ENCODE assay signal across 9 cellular contexts in genomic region chrX:115372026-115372610, GRCh38.
DNase-seq lines count a peak whose midpoint lies in the region; ATAC-seq and TF ChIP-seq lines count a peak whose summit lies in the region.
"Had no signal": no experiment of that assay in that cellular context is flagged by ENCODE, and none has a peak within 500 bp of the region (broad histone marks: within the 10 kb centered on the region; RNA-seq: fewer than 3 reads in every experiment).

No MANE protein-coding gene starts in this region.

- in situ Hi-C loops in brain microvascular endothelial cell (cut with HindIII; ENCODE audit: low pct_ligation_motif_present, low sequenced_read_pairs), result no loop called here

- H3K36me3 ChIP-seq in heart right ventricle (no peaks in the 10 kb centered on the region), brain microvascular endothelial cell (replicated peaks) (no peaks in the 10 kb centered on the region), aorta (ENCODE audit: control insufficient read depth in 1 of 2, insufficient read depth in 2 of 2, low read length in 1 of 2) (no peaks in the 10 kb centered on the region)

- WGBS in heart right ventricle, 2 donors, result 31 to 42% methylated on average over 4 of the region's 4 CpGs
- WGBS in aorta, 2 donors, result 9 to 19% methylated on average over 4 of the region's 4 CpGs

- TF ChIP-seq CTCF in heart right ventricle (IDR thresholded peaks at IDR 0.05) (no peak), brain microvascular endothelial cell (IDR thresholded peaks at IDR 0.05; ENCODE audit: low read depth, low read length, missing control alignments) (no peak)

- no peak for DNase-seq in heart right ventricle
- no peak for DNase-seq in Right ventricle myocardium inferior (ENCODE audit: missing footprints)
- peak; percentile 57 for DNase-seq in brain microvascular endothelial cell
- peak; percentile 30 for DNase-seq in iPS-NIHi11 (ENCODE audit: low spot score)
- DNase-seq in aorta, result no peak
- no peak for DNase-seq in inferior parietal cortex (ENCODE audit: extremely low spot score)
- no peak for DNase-seq in MV-4-11 (lab: John Stamatoyannopoulos, UW)
- DNase-seq: NCI-H446 treated with DMSO at 0.1 percent for 48 hours had no signal

- peaks cover 0 to 61% (median 0%) of the 10 kb centered on the region in 7 donors for H3K27me3 ChIP-seq in heart right ventricle
- no peaks in the 10 kb centered on the region for H3K27me3 ChIP-seq in brain microvascular endothelial cell (replicated peaks)
- H3K27me3 ChIP-seq in aorta (ENCODE audit: control insufficient read depth in 1 of 2, insufficient read depth in 2 of 2, low read length in 1 of 2), result no peaks in the 10 kb centered on the region

- H3K27ac ChIP-seq in heart right ventricle (peak overlapping the region in 2 of 10 donors; percentile 16 to 44), brain microvascular endothelial cell (peak overlapping the region; percentile 53), aorta (ENCODE audit: low read depth in 1 of 2, low read length in 2 of 2) (no peak overlapping the region)

- H3K9me3 ChIP-seq in heart right ventricle (peaks cover 0 to 10% (median 0%) of the 10 kb centered on the region in 11 donors), aorta (ENCODE audit: control insufficient read depth, low read length) (no peaks in the 10 kb centered on the region)

- H3K4me1 ChIP-seq in heart right ventricle (peaks cover 0 to 12% (median 0%) of the 10 kb centered on the region in 9 donors), aorta (ENCODE audit: control insufficient read depth in 1 of 2, insufficient read depth in 2 of 2, low read length in 2 of 2) (peaks cover 2 to 4% of the 10 kb centered on the region in 2 donors)

- peak in 5 of 8 donors; percentile 61 to 77 (median 67) for ATAC-seq in heart right ventricle
- ATAC-seq in Right ventricle myocardium inferior, result no peak
- peak; percentile 75 for ATAC-seq in aorta (ENCODE audit: low FRiP score)
- ATAC-seq in GM21423 (IDR thresholded peaks at IDR 0.05; ENCODE audit: unreplicated experiment), result no peak

- H3K4me3 ChIP-seq in heart right ventricle (no peak overlapping the region), brain microvascular endothelial cell (ENCODE audit: low read depth, low read length) (no peak overlapping the region), aorta (ENCODE audit: low read length in 2 of 2) (no peak overlapping the region)

- intact Hi-C loops in heart right ventricle (cut with DNase I), result no loop called here
- intact Hi-C loops in Right ventricle myocardium inferior (cut with DNase I), result no loop called here
- intact Hi-C loops in aorta (cut with DNase I), result no loop called here

Comparison
In these comparisons a context has a peak if more than half of its experiments do, and no peak if none do; other contexts are left out.
1. ATAC-seq: peak in heart right ventricle (5 of 8) and aorta (single experiment); none in Right ventricle myocardium inferior (single experiment) and GM21423 (single experiment).
2. DNase-seq: peak in brain microvascular endothelial cell (single experiment) and iPS-NIHi11 (single experiment); none in heart right ventricle (0 of 2), Right ventricle myocardium inferior (single experiment), aorta (0 of 2), inferior parietal cortex (single experiment) and MV-4-11 (single experiment).